In the genomic region with DNA sequence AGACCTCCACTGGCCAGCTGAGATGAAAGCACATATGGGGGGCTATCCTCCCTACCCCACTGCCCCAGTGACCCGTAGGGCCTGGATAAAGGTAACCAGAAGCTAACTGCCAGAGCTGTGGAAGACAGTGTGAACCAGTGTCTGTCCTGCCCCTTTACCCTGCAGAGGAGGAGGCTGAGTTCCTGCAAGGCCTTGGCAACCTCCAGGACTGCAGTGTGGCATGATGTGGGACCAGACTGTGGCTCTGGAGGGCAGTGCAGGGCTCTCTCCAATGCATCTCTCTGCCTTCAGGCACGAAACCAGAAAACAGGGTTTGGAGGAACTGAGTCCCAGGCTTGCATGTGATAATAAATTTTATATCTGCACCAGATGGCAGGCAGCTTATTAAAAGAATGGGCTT, we compare ENCODE assay signal across 1 cellular context.
TF ChIP-seq lines count a peak whose summit lies in the region.

No MANE protein-coding gene starts in this region.

TF ChIP-seq in HepG2, 621 proteins besides CTCF, POLR2A, EP300 and RAD21 (continued from another document):
- TF ChIP-seq KLF11 (CRISPR knock-in tag; IDR thresholded peaks at IDR 0.05): no peak
- no peak for TF ChIP-seq CHD2 (IDR thresholded peaks at IDR 0.05; ENCODE audit: low read depth, low read length)
TF ChIP-seq in HepG2: peak in this region for 0.
